8 cellular contexts compared by ENCODE assay signal in genomic region chr20:49712118-49712517, GRCh38. TPM values are rescaled to one million over a fixed set of nuclear protein-coding genes. Genes with fewer than 3 reads are reported as not detected.
DNase-seq lines count a peak whose midpoint lies in the region; ATAC-seq and TF ChIP-seq lines count a peak whose summit lies in the region.

No MANE protein-coding gene starts in this region.

- intact Hi-C loops in colonic mucosa (cut with DNase I) = loop anchor here (10.0 kb wide), 1 partner anchor 103 kb away; the partner anchor contains the start of gene SLC9A8

- H3K9ac ChIP-seq in colonic mucosa (ENCODE audit: low read depth in 2 of 2, low read length in 2 of 2) = peak overlapping the region; percentile 90 to 92

- H2AFZ ChIP-seq in ACC112 (ENCODE audit: low read length, unreplicated experiment) = no peak overlapping the region

- ATAC-seq in naive B cell (ENCODE audit: low read depth in 2 of 2) = no peak
- no peak for ATAC-seq in HG02759 (IDR thresholded peaks at IDR 0.05; ENCODE audit: unreplicated experiment)
- no peak for ATAC-seq in HG03439 (IDR thresholded peaks at IDR 0.05; ENCODE audit: unreplicated experiment)
- no peak for ATAC-seq in HG03095 (IDR thresholded peaks at IDR 0.05; ENCODE audit: unreplicated experiment)

- H3K4me1 ChIP-seq in ACC112 (ENCODE audit: control insufficient read depth, insufficient read depth, low read length, unreplicated experiment) = peaks cover 17% of the 10 kb centered on the region
- H3K4me1 ChIP-seq in colonic mucosa = no peaks in the 10 kb centered on the region

- H3K27ac ChIP-seq in ACC112 (ENCODE audit: low read depth, low read length) = no peak overlapping the region
- H3K27ac ChIP-seq in colonic mucosa = peak overlapping the region; percentile 89

- no peaks in the 10 kb centered on the region for H3K27me3 Mint-ChIP-seq in IgD-negative memory B cell
- H3K27me3 Mint-ChIP-seq in naive B cell = no peaks in the 10 kb centered on the region

- H3K79me2 ChIP-seq in ACC112 (ENCODE audit: control insufficient read depth, insufficient read depth, low read length, unreplicated experiment) = peaks cover 65% of the 10 kb centered on the region

- peak overlapping the region; percentile 74 to 99 (median 93) for H3K4me3 Mint-ChIP-seq in IgD-negative memory B cell
- H3K4me3 Mint-ChIP-seq in naive B cell = peak overlapping the region in 7 of 8 donors; percentile 79 to 93 (median 88)

- H3K36me3 Mint-ChIP-seq in IgD-negative memory B cell (peaks cover 2% of the 10 kb centered on the region), naive B cell (no peaks in the 10 kb centered on the region)

- no peak for TF ChIP-seq CTCF in colonic mucosa (IDR thresholded peaks at IDR 0.05)

- H3K27me3 ChIP-seq in ACC112 (ENCODE audit: insufficient read depth, low read length) (no peaks in the 10 kb centered on the region), colonic mucosa (no peaks in the 10 kb centered on the region)

- peak overlapping the region in 2 of 3 donors; percentile 59 to 88 for H3K27ac Mint-ChIP-seq in IgD-negative memory B cell
- peak overlapping the region in 2 of 6 donors; percentile 60 to 81 for H3K27ac Mint-ChIP-seq in naive B cell

- H3K36me3 ChIP-seq in ACC112 (ENCODE audit: insufficient read depth, low read length) (no peaks in the 10 kb centered on the region), colonic mucosa (no peaks in the 10 kb centered on the region)

- no peaks in the 10 kb centered on the region for H3K9me3 ChIP-seq in colonic mucosa

- H3K4me3 ChIP-seq in ACC112 (ENCODE audit: low read depth, low read length) (peak overlapping the region; percentile 85), colonic mucosa (peak overlapping the region; percentile 83)

- H3K9me3 Mint-ChIP-seq in IgD-negative memory B cell (no peaks in the 10 kb centered on the region), naive B cell (no peaks in the 10 kb centered on the region)

- H3K4me1 Mint-ChIP-seq in IgD-negative memory B cell = peaks cover 34 to 44% (median 38%) of the 10 kb centered on the region in 3 donors
- peaks cover 27 to 41% (median 36%) of the 10 kb centered on the region in 3 donors for H3K4me1 Mint-ChIP-seq in naive B cell

- no peak for DNase-seq in colonic mucosa
- no peak for DNase-seq in naive B cell
- no peak for DNase-seq in AG08396 (ENCODE audit: low spot score)

RNA-seq across cellular contexts. Expression of gene B4GALT5, which starts 1.6 kb away (rescaled TPM):
- 0.48 TPM for polyA plus RNA-seq in IgD-negative memory B cell
- 10 to 100 TPM; 34.5 to 56.2 TPM for total RNA-seq in colonic mucosa
- polyA plus RNA-seq in naive B cell (ENCODE audit: low read depth in 6 of 6) = under 1 TPM in 5 of 6 donors, not detected in 1; 0.60 to 0.87 (median 0.71) TPM
